13 cellular contexts compared by ENCODE assay signal in genomic region chr17:77456271-77456950, GRCh38.
A peak's percentile ranks its signal among the peaks of the same experiment; 100 is the strongest.
DNase-seq lines count a peak whose midpoint lies in the region; ATAC-seq and TF ChIP-seq lines count a peak whose summit lies in the region.
"Had no signal": no experiment of that assay in that cellular context is flagged by ENCODE, and none has a peak within 500 bp of the region (broad histone marks: within the 10 kb centered on the region; RNA-seq: fewer than 3 reads in every experiment).

No MANE protein-coding gene starts in this region.

- peak overlapping the region; percentile 91 for H3K4me3 ChIP-seq in GM12865 (ENCODE audit: low read depth, low read length)
- H3K4me3 ChIP-seq in OCI-LY1 (ENCODE audit: low read depth, low read length, poor library complexity, severe bottlenecking) = peak overlapping the region; percentile 87
- H3K4me3 ChIP-seq in prostate gland = no peak overlapping the region
- H3K4me3 ChIP-seq: lung, right atrium auricular region had no signal

- H2AFZ ChIP-seq in OCI-LY1 (ENCODE audit: low read length) = no peak overlapping the region

- peak overlapping the region; percentile 97 for H3K9ac ChIP-seq in OCI-LY1 (ENCODE audit: low read length)

- no peaks in the 10 kb centered on the region for H3K9me2 ChIP-seq in OCI-LY1 (ENCODE audit: low read depth, low read length)

- intact Hi-C loops in prostate gland (cut with DNase I) = no loop called here

- TF ChIP-seq CTCF in GM12865 (IDR thresholded peaks at IDR 0.05; ENCODE audit: insufficient read depth, low read depth, low read length, missing control alignments) (no peak), OCI-LY1 (IDR thresholded peaks at IDR 0.05; ENCODE audit: low read length) (no peak), prostate gland (IDR thresholded peaks at IDR 0.05) (no peak)

- peaks cover 84% of the 10 kb centered on the region for H3K79me2 ChIP-seq in OCI-LY1 (ENCODE audit: insufficient read depth, low read length)

- H3K27ac ChIP-seq in OCI-LY1 (ENCODE audit: low read depth, low read length, poor library complexity, severe bottlenecking) (peak overlapping the region; percentile 99), prostate gland (peak overlapping the region; percentile 81 to 91)
- H3K27ac ChIP-seq: right atrium auricular region had no signal

- H3K4me2 ChIP-seq in OCI-LY1 (ENCODE audit: low read length) = peak overlapping the region; percentile 98

- no peaks in the 10 kb centered on the region for H3F3A ChIP-seq in OCI-LY1 (ENCODE audit: insufficient read depth, low read length)

- ATAC-seq in GM18505 (IDR thresholded peaks at IDR 0.05; ENCODE audit: unreplicated experiment) = no peak
- ATAC-seq: heart right ventricle had no signal

- TF ChIP-seq POLR2A in prostate gland (IDR thresholded peaks at IDR 0.05) (no peak), GM18505 (IDR thresholded peaks at IDR 0.05; ENCODE audit: borderline replicate concordance, extremely low read depth, insufficient read depth, insufficient read length) (no peak)

- peaks cover 71% of the 10 kb centered on the region; the same call in 1 of the 2 replicates for H3K36me3 ChIP-seq in OCI-LY1 (ENCODE audit: insufficient read depth, low read length)
- H3K36me3 ChIP-seq in prostate gland = no peaks in the 10 kb centered on the region
- H3K36me3 ChIP-seq: right atrium auricular region had no signal

- H3K9me3 ChIP-seq in OCI-LY1 (ENCODE audit: low read length) (no peaks in the 10 kb centered on the region), prostate gland (no peaks in the 10 kb centered on the region)
- H3K9me3 ChIP-seq: heart right ventricle, right atrium auricular region had no signal

- H3K4me1 ChIP-seq in OCI-LY1 (ENCODE audit: insufficient read depth, low read length, severe bottlenecking) = peaks cover 84% of the 10 kb centered on the region
- H3K4me1 ChIP-seq in prostate gland (replicated peaks) = peaks cover 41% of the 10 kb centered on the region

- WGBS in prostate gland = 72% methylated on average over 18 of the region's 18 CpGs

- H3K27me3 ChIP-seq in OCI-LY1 (ENCODE audit: insufficient read depth, low read length) (no peaks in the 10 kb centered on the region), prostate gland (replicated peaks; ENCODE audit: insufficient read depth) (no peaks in the 10 kb centered on the region)
- H3K27me3 ChIP-seq: heart right ventricle, right atrium auricular region had no signal

- H4K20me1 ChIP-seq in OCI-LY1 (ENCODE audit: insufficient read depth, low read length) = no peaks in the 10 kb centered on the region

- DNase-seq in GM12865 (ENCODE audit: low read depth) (peak; percentile 29), prostate gland (ENCODE audit: low spot score) (no peak), HT-29 (ENCODE audit: low spot score) (no peak), SIG-M5 (lab: John Stamatoyannopoulos, UW) (no peak), DMS114 treated with DMSO at 0.1 percent for 48 hours (lab: John Stamatoyannopoulos, UW; ENCODE audit: unreplicated experiment) (no peak)
- peak; percentile 54 for DNase-seq in central memory CD4-positive, alpha-beta T cell
- DNase-seq: DMS53, NCI-H1436 treated with DMSO at 0.1 percent for 48 hours had no signal

Comparison
In these comparisons a context has a peak if more than half of its experiments do, and no peak if none do; other contexts are left out.
1. DNase-seq: peak in GM12865 (single experiment) and central memory CD4-positive, alpha-beta T cell (single experiment); none in prostate gland (single experiment), HT-29 (single experiment), SIG-M5 (single experiment) and DMS114 treated with DMSO at 0.1 percent for 48 hours (single experiment).
2. H3K4me3 ChIP-seq: peak in GM12865 (single experiment) and OCI-LY1 (single experiment); none in prostate gland (0 of 2).